Comparison of ENCODE assay signal across 8 cellular contexts in the genomic region with DNA sequence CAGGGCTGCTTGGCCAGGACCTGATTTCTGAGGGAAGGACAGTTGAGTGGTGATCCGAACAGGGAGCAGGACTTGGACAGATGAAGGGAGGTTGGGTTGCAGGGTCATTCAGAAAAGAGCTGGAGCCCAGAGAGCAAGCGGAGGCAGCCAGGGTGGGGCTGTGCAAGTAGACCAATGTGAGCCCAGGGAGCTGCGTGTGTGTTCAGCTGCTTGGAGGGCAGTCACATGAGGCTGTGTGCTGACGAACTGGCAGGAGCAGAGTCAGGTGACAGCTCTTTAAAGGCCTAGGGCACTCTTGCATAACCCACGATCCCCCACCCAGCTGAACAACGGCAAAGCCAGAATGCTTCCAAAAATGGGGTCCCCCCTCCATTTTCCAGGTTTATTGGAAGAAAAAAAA. TPM values are rescaled to one million over a fixed set of nuclear protein-coding genes. Genes with fewer than 3 reads are reported as not detected.
DNase-seq lines count a peak whose midpoint lies in the region; ATAC-seq and TF ChIP-seq lines count a peak whose summit lies in the region.
"Had no signal": no experiment of that assay in that cellular context is flagged by ENCODE, and none has a peak within 500 bp of the region (broad histone marks: within the 10 kb centered on the region; RNA-seq: fewer than 3 reads in every experiment).

No MANE protein-coding gene starts in this region.

- H3K9me3 ChIP-seq in left lung (no peaks in the 10 kb centered on the region), tibial nerve (no peaks in the 10 kb centered on the region)

- WGBS in tibial nerve, 2 donors, result 31 to 53% methylated on average over 6 of the region's 6 CpGs

- peak; percentile 54 to 85 for TF ChIP-seq EP300 in tibial nerve (IDR thresholded peaks at IDR 0.05)

- no peak overlapping the region for H3K4me3 ChIP-seq in left lung
- H3K4me3 ChIP-seq in tibial nerve, result no peak overlapping the region

- H3K27me3 ChIP-seq in left lung, result peaks cover 13 to 50% of the 10 kb centered on the region in 2 donors
- H3K27me3 ChIP-seq in tibial nerve, result peaks cover 0 to 24% of the 10 kb centered on the region in 2 donors

- TF ChIP-seq CTCF in left lung (IDR thresholded peaks at IDR 0.05) (no peak), tibial nerve (IDR thresholded peaks at IDR 0.05) (peak in 1 of 5 experiments; percentile 9)

- intact Hi-C loops in left lung (cut with DNase I), result no loop called here

- TF ChIP-seq POLR2A in tibial nerve (IDR thresholded peaks at IDR 0.05), result peak; percentile 11 to 38
- TF ChIP-seq POLR2A in GM18505 (IDR thresholded peaks at IDR 0.05; ENCODE audit: borderline replicate concordance, extremely low read depth, insufficient read depth, insufficient read length), result no peak

- ATAC-seq in left lung (peak; percentile 76), HG02973 (IDR thresholded peaks at IDR 0.05; ENCODE audit: unreplicated experiment) (no peak), GM18505 (IDR thresholded peaks at IDR 0.05; ENCODE audit: unreplicated experiment) (no peak)

- H3K36me3 ChIP-seq in left lung, result no peaks in the 10 kb centered on the region
- no peaks in the 10 kb centered on the region for H3K36me3 ChIP-seq in tibial nerve

- DNase-seq in NCI-H1105 treated with DMSO at 0.1 percent for 48 hours (lab: John Stamatoyannopoulos, UW), result peak; percentile 21
- peak; percentile 35 for DNase-seq in amniotic epithelial cell (ENCODE audit: low read depth)
- peak; percentile 87 to 93 for DNase-seq in left lung
- DNase-seq in tibial nerve (ENCODE audit: low spot score in 2 of 2), result peak; percentile 87 to 93
- no peak for DNase-seq in NCI-H2227 treated with DMSO at 0.1 percent for 48 hours (lab: John Stamatoyannopoulos, UW)
- DNase-seq: activated CD4-positive, alpha-beta T cell treated with anti-CD3 and anti-CD28 coated beads, Interleukin-2, amount 10 ng/mL, durations not matched to agents 7 days and 5 days had no signal

- H3K4me1 ChIP-seq in left lung (peaks cover 10 to 21% of the 10 kb centered on the region in 2 donors), tibial nerve (peaks cover 0 to 34% (median 9%) of the 10 kb centered on the region in 4 donors)

- H3K27ac ChIP-seq in left lung (peak overlapping the region; percentile 70 to 94), tibial nerve (peak overlapping the region; percentile 41 to 83 (median 74))

RNA-seq across cellular contexts. Expression of a gene that starts 4.6 kb away (rescaled TPM):
- 100 to 1,000 TPM; 244 to 296 TPM for total RNA-seq in left lung
- total RNA-seq in tibial nerve, result 100 to 1,000 TPM in 1 of 4 donors, 10 to 100 TPM in 3; 41.4 to 108 (median 62.1) TPM
- total RNA-seq: activated CD4-positive, alpha-beta T cell treated with anti-CD3 and anti-CD28 coated beads, Interleukin-2, amount 10 ng/mL, durations not matched to agents 7 days and 5 days had no signal
